In the genomic region with DNA sequence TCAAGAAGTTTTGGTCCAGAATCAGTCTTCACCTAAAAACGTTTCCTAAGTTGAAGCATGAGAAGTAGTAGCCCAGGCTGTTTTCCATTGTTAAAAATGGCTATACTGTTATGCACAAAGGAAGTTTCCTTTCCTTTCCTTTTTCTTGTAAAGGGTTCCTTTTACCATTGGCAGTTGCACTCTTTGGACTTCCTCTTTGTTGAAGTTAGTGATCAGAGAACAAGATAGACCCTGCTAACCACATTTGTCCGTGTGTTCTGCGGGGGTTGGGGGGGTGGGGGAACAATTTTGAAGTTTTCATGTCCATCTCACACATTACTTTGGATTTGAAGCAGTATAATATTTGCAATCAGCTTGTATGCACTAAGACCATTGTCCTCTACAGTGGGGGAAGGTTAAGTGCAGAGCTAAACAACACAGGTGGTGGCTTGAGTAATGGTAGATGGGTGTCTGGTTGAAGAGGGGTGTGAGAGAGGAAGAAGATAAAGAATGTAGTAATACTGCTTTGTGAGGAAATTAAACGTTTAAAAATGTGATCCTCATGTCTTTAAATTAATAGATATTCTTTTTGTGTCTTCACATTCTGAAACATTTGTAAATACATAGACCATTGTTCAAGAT, we compare ENCODE assay signal across 11 cellular contexts. TPM values are rescaled to one million over a fixed set of nuclear protein-coding genes. Genes with fewer than 3 reads are reported as not detected.
A peak's percentile ranks its signal among the peaks of the same experiment; 100 is the strongest.
DNase-seq lines count a peak whose midpoint lies in the region; ATAC-seq and TF ChIP-seq lines count a peak whose summit lies in the region.
"Had no signal": no experiment of that assay in that cellular context is flagged by ENCODE, and none has a peak within 500 bp of the region (broad histone marks: within the 10 kb centered on the region; RNA-seq: fewer than 3 reads in every experiment).

No MANE protein-coding gene starts in this region.

- peaks cover 44 to 51% of the 10 kb centered on the region in 2 donors for H3K27me3 Mint-ChIP-seq in T-cell

- H3K36me3 Mint-ChIP-seq in T-cell: peaks cover 6% of the 10 kb centered on the region

- no peak for TF ChIP-seq POLR2A in esophagus muscularis mucosa (IDR thresholded peaks at IDR 0.05; ENCODE audit: low read depth)

- H3K9me3 Mint-ChIP-seq in T-cell: peaks cover 9 to 22% (median 12%) of the 10 kb centered on the region in 3 donors

- peaks cover 28% of the 10 kb centered on the region for H3K36me3 ChIP-seq in PC-9 (ENCODE audit: low read depth)
- H3K36me3 ChIP-seq in esophagus muscularis mucosa: peaks cover 0 to 25% (median 8%) of the 10 kb centered on the region in 4 donors
- H3K36me3 ChIP-seq in psoas muscle (ENCODE audit: insufficient read depth in 1 of 2, low read depth in 1 of 2): no peaks in the 10 kb centered on the region

- H3K27ac ChIP-seq in PC-9 (no peak overlapping the region), esophagus muscularis mucosa (replicated peaks in 1 of 4) (peak overlapping the region in 1 of 4 donors; percentile 81), psoas muscle (no peak overlapping the region)

- H3K4me3 ChIP-seq in PC-9 (peak overlapping the region; percentile 76), esophagus muscularis mucosa (peak overlapping the region; percentile 59 to 73 (median 62)), psoas muscle (peak overlapping the region; percentile 67)

- H3K27me3 ChIP-seq in PC-9 (ENCODE audit: insufficient read depth, low read depth) (no peaks in the 10 kb centered on the region), esophagus muscularis mucosa (peaks cover 0 to 18% (median 0%) of the 10 kb centered on the region in 4 donors), psoas muscle (ENCODE audit: insufficient read depth in 3 of 3, low read length in 2 of 3) (no peaks in the 10 kb centered on the region)

- TF ChIP-seq EP300 in esophagus muscularis mucosa (IDR thresholded peaks at IDR 0.05): no peak

- ATAC-seq in psoas muscle (no peak), T-cell (replicated peaks in 1 of 4) (no peak)

- DNase-seq in GM10266 (ENCODE audit: extremely low spot score) (peak; percentile 2), PC-9 (no peak), esophagus muscularis mucosa (ENCODE audit: extremely low spot score) (no peak), psoas muscle (no peak), GM20000 (ENCODE audit: low spot score) (no peak), T-cell (no peak), NCI-H345 treated with DMSO at 0.1 percent for 48 hours (lab: John Stamatoyannopoulos, UW; ENCODE audit: unreplicated experiment) (no peak), AG08396 (ENCODE audit: low spot score) (no peak)

- intact Hi-C loops in PC-9 (cut with micrococcal nuclease; ENCODE audit: unreplicated experiment) (no loop called here), esophagus muscularis mucosa (cut with DNase I) (no loop called here), psoas muscle (cut with DNase I) (no loop called here)

- no peak overlapping the region for H3K27ac Mint-ChIP-seq in T-cell

- H3K4me1 ChIP-seq in PC-9 (replicated peaks; ENCODE audit: insufficient read depth) (peaks cover 16% of the 10 kb centered on the region), esophagus muscularis mucosa (peaks cover 0 to 21% (median 11%) of the 10 kb centered on the region in 4 donors), psoas muscle (no peaks in the 10 kb centered on the region)

- H3K9me3 ChIP-seq in PC-9 (ENCODE audit: insufficient read depth, low read depth): peaks cover 17% of the 10 kb centered on the region
- peaks cover 0 to 20% (median 0%) of the 10 kb centered on the region in 4 donors for H3K9me3 ChIP-seq in esophagus muscularis mucosa
- peaks cover 5% of the 10 kb centered on the region for H3K9me3 ChIP-seq in psoas muscle

- CTCF ChIA-PET in PC-9 (lab: Charles Lee): interaction anchor here (0.9 kb wide), 1 partner anchor 15 kb away, joined by 17 read pairs; no protein-coding TSS in a partner anchor
- CTCF ChIA-PET in T-cell (lab: Charles Lee): no interaction called here

- 38% methylated on average over 4 of the region's 4 CpGs for WGBS in esophagus muscularis mucosa
- WGBS in psoas muscle, 3 donors: 54 to 62% (median 56%) methylated on average over 4 of the region's 4 CpGs

- peaks cover 50% of the 10 kb centered on the region for H3K79me2 ChIP-seq in PC-9 (ENCODE audit: low read depth)

- no peaks in the 10 kb centered on the region for H3F3A ChIP-seq in PC-9 (ENCODE audit: insufficient read depth, low read depth)

- H2AFZ ChIP-seq in PC-9: peak overlapping the region; percentile 88

- TF ChIP-seq CTCF in GM10266 (IDR thresholded peaks at IDR 0.05; ENCODE audit: control insufficient read depth, insufficient read depth, low read depth, missing control alignments) (no peak), PC-9 (conservative IDR thresholded peaks at IDR 0.05) (no peak), esophagus muscularis mucosa (IDR thresholded peaks at IDR 0.05) (no peak), psoas muscle (IDR thresholded peaks at IDR 0.05) (no peak), GM20000 (IDR thresholded peaks at IDR 0.05; ENCODE audit: extremely low read depth, missing control alignments) (no peak)

- H3K4me1 Mint-ChIP-seq in T-cell: peaks cover 10 to 16% (median 10%) of the 10 kb centered on the region in 3 donors

- peak overlapping the region; percentile 77 for H3K4me2 ChIP-seq in PC-9

- H3K4me3 Mint-ChIP-seq in T-cell: peak overlapping the region in 1 of 3 donors; percentile 79

- no peaks in the 10 kb centered on the region for H3K9me2 ChIP-seq in PC-9 (ENCODE audit: insufficient read depth)

- POLR2A ChIA-PET in PC-9 (lab: Charles Lee; ENCODE audit: unreplicated experiment) (no interaction called here), T-cell (lab: Charles Lee) (interaction anchor here in 1 of 2 donors (0.6 kb wide), 1 partner anchor 875 kb away, joined by 6 read pairs; no protein-coding TSS in a partner anchor)

- no TSS peak for BruUV-seq in PC-9 (replicated peaks; lab: Mats Ljungman, UMichigan)

- H4K20me1 ChIP-seq in PC-9 (ENCODE audit: insufficient read depth): no peaks in the 10 kb centered on the region

RNA-seq across cellular contexts. Expression of a gene that starts 1.4 kb away (rescaled TPM):
- total RNA-seq in PC-9 (2021) (87.7 and 92.6 TPM in 2 replicates), esophagus muscularis mucosa (10 to 100 TPM in 3 of 4 donors, 1 to 10 TPM in 1; 9.6 to 12.9 (median 12.0) TPM), psoas muscle (1 to 10 TPM; 2.1 to 4.3 (median 2.9) TPM), T-cell (1 to 10 TPM in 1 of 5 donors, under 1 TPM in 4; 0.25 to 1.1 (median 0.79) TPM)
- 1 to 10 TPM; 1.0 to 1.6 (median 1.6) TPM for polyA plus RNA-seq in psoas muscle

RNA-seq across cellular contexts. Expression of a gene that starts 31.3 kb away (rescaled TPM):
- total RNA-seq in PC-9 (2021) (0.50 and 1.6 TPM in 2 replicates), esophagus muscularis mucosa (100 to 1,000 TPM; 211 to 368 (median 256) TPM), psoas muscle (10 to 100 TPM; 21.7 to 60.9 (median 38.6) TPM), T-cell (1 to 10 TPM in 3 of 5 donors, under 1 TPM in 1, not detected in 1; 0.44 to 2.4 (median 1.8) TPM)
- 10 to 100 TPM; 16.0 to 23.2 (median 16.1) TPM for polyA plus RNA-seq in psoas muscle
- total RNA-seq: activated CD8-positive, alpha-beta memory T cell treated with anti-CD3 and anti-CD28 coated beads for 36 hours had no signal

RNA-seq across cellular contexts. Expression of a gene that starts 56.2 kb away (rescaled TPM):
- total RNA-seq in PC-9 (2021) (1.8 and 2.1 TPM in 2 replicates), esophagus muscularis mucosa (1 to 10 TPM in 1 of 4 donors, under 1 TPM in 2, not detected in 1; 0.32 to 1.2 (median 0.46) TPM), psoas muscle (under 1 TPM in 1 of 4 donors, not detected in 3; 0.38 TPM), T-cell (not detected)
- under 1 TPM in 1 of 3 donors, not detected in 2; 0.04 TPM for polyA plus RNA-seq in psoas muscle
- total RNA-seq: activated CD8-positive, alpha-beta memory T cell treated with anti-CD3 and anti-CD28 coated beads for 36 hours; NCI-H460 had no signal
- polyA plus RNA-seq: liver had no signal
